ENCODE assay signal across 11 cellular contexts in genomic region chr1:113868387-113869083, GRCh38. TPM values are rescaled to one million over a fixed set of nuclear protein-coding genes. Genes with fewer than 3 reads are reported as not detected.
DNase-seq lines count a peak whose midpoint lies in the region; ATAC-seq and TF ChIP-seq lines count a peak whose summit lies in the region.
"Had no signal": no experiment of that assay in that cellular context is flagged by ENCODE, and none has a peak within 500 bp of the region (broad histone marks: within the 10 kb centered on the region; RNA-seq: fewer than 3 reads in every experiment).

No MANE protein-coding gene starts in this region.

- H3K27ac Mint-ChIP-seq in activated CD4-positive, alpha-beta memory T cell treated with anti-CD3 and anti-CD28 coated beads for 36 hours = peak overlapping the region; percentile 97

- H3K4me3 ChIP-seq in GM12865 (ENCODE audit: low read depth, low read length) (peak overlapping the region; percentile 7; the same call in 1 of the 2 replicates), fibroblast of pulmonary artery (replicated peaks; ENCODE audit: low read depth, low read length) (no peak overlapping the region)
- H3K4me3 ChIP-seq: uterus had no signal

- H3K9me3 Mint-ChIP-seq in activated CD4-positive, alpha-beta memory T cell treated with anti-CD3 and anti-CD28 coated beads for 36 hours = no peaks in the 10 kb centered on the region

- intact Hi-C loops in activated CD4-positive, alpha-beta memory T cell treated with anti-CD3 and anti-CD28 coated beads for 36 hours (cut with micrococcal nuclease) = no loop called here
- intact Hi-C loops in sciatic nerve (cut with DNase I) = no loop called here

- DNase-seq in AG20443 (ENCODE audit: low spot score) (peak; percentile 23), GM12865 (ENCODE audit: low read depth) (no peak), fibroblast of pulmonary artery (ENCODE audit: low read depth) (peak; percentile 26), sciatic nerve (ENCODE audit: low spot score) (no peak), NCI-H1105 treated with DMSO at 0.1 percent for 48 hours (lab: John Stamatoyannopoulos, UW) (no peak), NCI-H1417 treated with DMSO at 0.1 percent for 48 hours (lab: John Stamatoyannopoulos, UW) (no peak), SHP77 treated with DMSO at 0.1 percent for 48 hours (lab: John Stamatoyannopoulos, UW) (no peak)
- no peak for DNase-seq in activated CD4-positive, alpha-beta memory T cell treated with anti-CD3 and anti-CD28 coated beads for 36 hours
- DNase-seq: occipital lobe, uterus had no signal

- no peak for ATAC-seq in sciatic nerve

- H3K36me3 Mint-ChIP-seq in activated CD4-positive, alpha-beta memory T cell treated with anti-CD3 and anti-CD28 coated beads for 36 hours = peaks cover 25% of the 10 kb centered on the region

- H3K27me3 Mint-ChIP-seq in activated CD4-positive, alpha-beta memory T cell treated with anti-CD3 and anti-CD28 coated beads for 36 hours = no peaks in the 10 kb centered on the region

- POLR2A ChIA-PET in activated CD4-positive, alpha-beta memory T cell treated with anti-CD3 and anti-CD28 coated beads for 36 hours (lab: Charles Lee) = interaction anchor here (1.1 to 3.6 kb wide), 4 partner anchors 12 to 62 kb away, joined by 3 to 36 read pairs (median 16); partner anchors contain the start of genes AP4B1, HIPK1 and RSBN1

- H3K4me3 Mint-ChIP-seq in activated CD4-positive, alpha-beta memory T cell treated with anti-CD3 and anti-CD28 coated beads for 36 hours = peak overlapping the region; percentile 80

- no peak for TF ChIP-seq CTCF in GM12865 (IDR thresholded peaks at IDR 0.05; ENCODE audit: insufficient read depth, low read depth, low read length, missing control alignments)
- no peak for TF ChIP-seq CTCF in fibroblast of pulmonary artery (IDR thresholded peaks at IDR 0.05; ENCODE audit: low read length, missing control alignments)

- H3K4me1 Mint-ChIP-seq in activated CD4-positive, alpha-beta memory T cell treated with anti-CD3 and anti-CD28 coated beads for 36 hours (ENCODE audit: low read depth) = peaks cover 59% of the 10 kb centered on the region

- CTCF ChIA-PET in activated CD4-positive, alpha-beta memory T cell treated with anti-CD3 and anti-CD28 coated beads for 36 hours (lab: Charles Lee) = interaction anchor here (1.7 to 4.7 kb wide), 3 partner anchors 9 to 36 kb away, joined by 4 to 31 read pairs (median 14); partner anchors contain the start of genes AP4B1 and DCLRE1B

RNA-seq across cellular contexts. Expression of gene PTPN22, which starts 3.0 kb away (rescaled TPM):
- total RNA-seq in activated CD4-positive, alpha-beta memory T cell treated with anti-CD3 and anti-CD28 coated beads for 36 hours = 10 to 100 TPM; 45.2 to 45.7 TPM
- total RNA-seq in sciatic nerve = 4.1 TPM
- total RNA-seq: kidney epithelial cell had no signal

RNA-seq across cellular contexts. Expression of gene BCL2L15, which starts 18.8 kb away (rescaled TPM):
- under 1 TPM; 0.22 to 0.93 TPM for total RNA-seq in activated CD4-positive, alpha-beta memory T cell treated with anti-CD3 and anti-CD28 coated beads for 36 hours
- 0.85 TPM for total RNA-seq in sciatic nerve

RNA-seq across cellular contexts. Expression of gene AP4B1, which starts 36.1 kb away (rescaled TPM):
- total RNA-seq in activated CD4-positive, alpha-beta memory T cell treated with anti-CD3 and anti-CD28 coated beads for 36 hours = 10 to 100 TPM; 41.4 to 42.2 TPM
- total RNA-seq in sciatic nerve = 21.2 TPM

RNA-seq across cellular contexts. Expression of gene DCLRE1B, which starts 36.6 kb away (rescaled TPM):
- 10 to 100 TPM; 19.4 to 19.6 TPM for total RNA-seq in activated CD4-positive, alpha-beta memory T cell treated with anti-CD3 and anti-CD28 coated beads for 36 hours
- total RNA-seq in sciatic nerve = 5.3 TPM

RNA-seq across cellular contexts. Expression of gene RSBN1, which starts 56.3 kb away (rescaled TPM):
- 10 to 100 TPM; 17.5 to 18.5 TPM for total RNA-seq in activated CD4-positive, alpha-beta memory T cell treated with anti-CD3 and anti-CD28 coated beads for 36 hours
- 22.3 TPM for total RNA-seq in sciatic nerve

Comparison
In these comparisons a context has a peak if more than half of its experiments do, and no peak if none do; other contexts are left out.
1. DNase-seq: peak in AG20443 (single experiment) and fibroblast of pulmonary artery (single experiment); none in GM12865 (single experiment), activated CD4-positive, alpha-beta memory T cell treated with anti-CD3 and anti-CD28 coated beads for 36 hours (single experiment), sciatic nerve (single experiment), NCI-H1105 treated with DMSO at 0.1 percent for 48 hours (single experiment), NCI-H1417 treated with DMSO at 0.1 percent for 48 hours (single experiment) and SHP77 treated with DMSO at 0.1 percent for 48 hours (single experiment).